In the genomic region with DNA sequence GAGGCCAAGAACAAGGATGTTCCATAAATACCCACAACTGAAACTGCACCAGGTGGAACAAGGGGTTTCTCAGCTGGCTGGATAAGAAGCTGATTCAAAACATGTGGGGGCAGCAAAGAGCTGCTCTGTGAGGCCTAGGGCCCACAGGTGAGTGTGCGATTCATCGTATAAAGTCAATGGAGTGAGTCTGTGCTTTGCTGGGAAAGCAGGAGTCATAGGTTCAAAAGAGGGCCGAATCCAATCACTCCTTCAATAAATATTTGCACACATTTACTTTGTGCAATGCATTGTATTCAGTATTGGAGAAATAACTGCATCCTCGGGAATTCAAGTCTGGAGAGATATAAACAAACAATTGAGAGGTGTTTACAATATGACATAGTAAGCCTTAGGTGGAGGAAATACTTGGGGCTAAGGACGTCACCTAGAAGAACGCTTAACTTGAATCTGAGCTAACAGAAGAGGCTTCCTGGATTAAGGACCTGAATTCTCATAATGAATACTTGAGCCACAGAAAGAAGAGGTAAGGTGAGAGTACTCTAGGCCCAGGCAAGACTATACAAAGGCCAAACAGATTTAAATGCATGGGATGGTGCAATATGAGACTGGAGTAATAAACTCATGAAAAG, we compare ENCODE assay signal across 8 cellular contexts.
DNase-seq lines count a peak whose midpoint lies in the region; ATAC-seq, FAIRE-seq and TF ChIP-seq lines count a peak whose summit lies in the region.

No MANE protein-coding gene starts in this region.

- H3K4me3 Mint-ChIP-seq in astrocyte (ENCODE audit: unreplicated experiment) = peak overlapping the region; percentile 14
- no peak overlapping the region for H3K4me3 Mint-ChIP-seq in CD14-positive monocyte

- peak; percentile 40 for TF ChIP-seq CTCF in DND-41 (IDR thresholded peaks at IDR 0.05; ENCODE audit: borderline replicate concordance, extremely low read depth, low read length, poor library complexity, severe bottlenecking)
- peak; percentile 25 for TF ChIP-seq CTCF in astrocyte (IDR thresholded peaks at IDR 0.05; ENCODE audit: insufficient read depth, low read depth, low read length)
- TF ChIP-seq CTCF in lower lobe of right lung (IDR thresholded peaks at IDR 0.05) = peak; percentile 45
- no peak for TF ChIP-seq CTCF in CD14-positive monocyte (IDR thresholded peaks at IDR 0.05)

- H3K27me3 Mint-ChIP-seq in astrocyte (ENCODE audit: low read depth, unreplicated experiment) (no peaks in the 10 kb centered on the region), CD14-positive monocyte (ENCODE audit: low read depth in 3 of 3) (peaks cover 0 to 4% (median 2%) of the 10 kb centered on the region in 3 donors)

- H2AFZ ChIP-seq in DND-41 (ENCODE audit: low read depth, low read length) (no peak overlapping the region), astrocyte (ENCODE audit: low read depth, low read length) (no peak overlapping the region)

- ATAC-seq in DND-41 (ENCODE audit: insufficient read depth, low read depth) (no peak; the same call in 2 of the 3 replicates), lower lobe of right lung (peak; percentile 94 to 95)
- no peak for ATAC-seq in activated CD4-positive, CD25-positive, alpha-beta regulatory T cell treated with anti-CD3 and anti-CD28 coated beads, Interleukin-2, amount 50 U/mL, for 24 hours

- no peaks in the 10 kb centered on the region for H3K79me2 ChIP-seq in DND-41 (ENCODE audit: insufficient read depth, low read length)
- no peaks in the 10 kb centered on the region for H3K79me2 ChIP-seq in astrocyte (ENCODE audit: insufficient read depth, low read length)

- H3K4me2 ChIP-seq in DND-41 (ENCODE audit: insufficient read depth, low read length) = no peak overlapping the region
- H3K4me2 ChIP-seq in astrocyte (ENCODE audit: low read length) = no peak overlapping the region

- H3K4me1 ChIP-seq in DND-41 (ENCODE audit: insufficient read depth, low read length) (no peaks in the 10 kb centered on the region), astrocyte (ENCODE audit: insufficient read depth, low read length) (no peaks in the 10 kb centered on the region), lower lobe of right lung (peaks cover 29% of the 10 kb centered on the region)

- intact Hi-C loops in lower lobe of right lung (cut with DNase I) = no loop called here
- intact Hi-C loops in CD14-positive monocyte (cut with micrococcal nuclease) = no loop called here

- no peaks in the 10 kb centered on the region for H3K36me3 Mint-ChIP-seq in astrocyte (ENCODE audit: low read depth, unreplicated experiment)
- H3K36me3 Mint-ChIP-seq in CD14-positive monocyte = no peaks in the 10 kb centered on the region

- H3K4me1 Mint-ChIP-seq in astrocyte (ENCODE audit: low read depth, unreplicated experiment) = no peaks in the 10 kb centered on the region
- H3K4me1 Mint-ChIP-seq in CD14-positive monocyte = no peaks in the 10 kb centered on the region

- no peak overlapping the region for H3K27ac Mint-ChIP-seq in astrocyte (ENCODE audit: unreplicated experiment)
- H3K27ac Mint-ChIP-seq in CD14-positive monocyte = no peak overlapping the region

- H3K9me3 Mint-ChIP-seq in astrocyte (ENCODE audit: unreplicated experiment) (no peaks in the 10 kb centered on the region), CD14-positive monocyte (peaks cover 0 to 3% (median 2%) of the 10 kb centered on the region in 7 donors)

- H3K4me3 ChIP-seq in DND-41 (ENCODE audit: low read depth in 1 of 2, low read length in 2 of 2) (no peak overlapping the region), astrocyte (ENCODE audit: insufficient read depth, low read depth, low read length) (no peak overlapping the region), lower lobe of right lung (no peak overlapping the region)

- H3K9me3 ChIP-seq in DND-41 (ENCODE audit: insufficient read depth, low read length, severe bottlenecking) (no peaks in the 10 kb centered on the region), astrocyte (ENCODE audit: insufficient read depth, low read depth, low read length) (no peaks in the 10 kb centered on the region), lower lobe of right lung (no peaks in the 10 kb centered on the region)

- no peak for FAIRE-seq in astrocyte (lab: Jason Lieb, UNC)

- H3K27me3 ChIP-seq in DND-41 (ENCODE audit: insufficient read depth, low read length, poor library complexity) (no peaks in the 10 kb centered on the region), astrocyte (ENCODE audit: insufficient read depth, low read length) (no peaks in the 10 kb centered on the region), lower lobe of right lung (ENCODE audit: low read depth) (no peaks in the 10 kb centered on the region)

- H3K36me3 ChIP-seq in DND-41 (ENCODE audit: insufficient read depth, low read length) (no peaks in the 10 kb centered on the region), astrocyte (ENCODE audit: insufficient read depth, low read length) (no peaks in the 10 kb centered on the region), lower lobe of right lung (no peaks in the 10 kb centered on the region)

- no peak overlapping the region for H3K27ac ChIP-seq in DND-41 (ENCODE audit: low read length)
- H3K27ac ChIP-seq in astrocyte (ENCODE audit: low read depth, low read length) = no peak overlapping the region
- peak overlapping the region; percentile 65 for H3K27ac ChIP-seq in lower lobe of right lung

- H3K9ac ChIP-seq in DND-41 (ENCODE audit: low read depth, low read length) (no peak overlapping the region), astrocyte (ENCODE audit: low read length) (no peak overlapping the region)

- H4K20me1 ChIP-seq in DND-41 (ENCODE audit: insufficient read depth, low read length) = no peaks in the 10 kb centered on the region
- no peaks in the 10 kb centered on the region for H4K20me1 ChIP-seq in astrocyte (ENCODE audit: insufficient read depth, low read length)

- DNase-seq in DND-41 = no peak
- peak; percentile 51 for DNase-seq in HK-2 (ENCODE audit: unreplicated experiment)
- DNase-seq in astrocyte (ENCODE audit: low read depth) = no peak
- DNase-seq in lower lobe of right lung = peak; percentile 58
- no peak for DNase-seq in AG20443 (ENCODE audit: low spot score)
- no peak for DNase-seq in CD14-positive monocyte (ENCODE audit: low spot score)
- no peak for DNase-seq in NCI-H2171 treated with DMSO at 0.1 percent for 48 hours (lab: John Stamatoyannopoulos, UW)

Comparison
In these comparisons a context has a peak if more than half of its experiments do, and no peak if none do; other contexts are left out.
1. ATAC-seq: peak in lower lobe of right lung (2 of 2); none in DND-41 (single experiment) and activated CD4-positive, CD25-positive, alpha-beta regulatory T cell treated with anti-CD3 and anti-CD28 coated beads, Interleukin-2, amount 50 U/mL, for 24 hours (0 of 2).
2. DNase-seq: peak in HK-2 (single experiment) and lower lobe of right lung (single experiment); none in DND-41 (single experiment), astrocyte (single experiment), AG20443 (single experiment), CD14-positive monocyte (single experiment) and NCI-H2171 treated with DMSO at 0.1 percent for 48 hours (single experiment).